Comparison of ENCODE assay signal across 1 cellular context in genomic region chr7:47228386-47229014, GRCh38.
TF ChIP-seq lines count a peak whose summit lies in the region.

No MANE protein-coding gene starts in this region.

TF ChIP-seq in GM23338, 12 proteins besides CTCF, POLR2A, EP300 and RAD21 (continued from another document):
- TF ChIP-seq REST (IDR thresholded peaks at IDR 0.05; ENCODE audit: unreplicated experiment) (no peak), EZH2 (IDR thresholded peaks at IDR 0.05; ENCODE audit: low read depth, unreplicated experiment) (no peak), NANOG (IDR thresholded peaks at IDR 0.05; ENCODE audit: borderline replicate concordance) (no peak), EZH2phosphoT487 (IDR thresholded peaks at IDR 0.05; ENCODE audit: unreplicated experiment) (no peak)
